Comparison of ENCODE assay signal across 2 cellular contexts in genomic region chr2:237677951-237678481, GRCh38.
TF ChIP-seq lines count a peak whose summit lies in the region.

No MANE protein-coding gene starts in this region.

TF ChIP-seq in K562, 482 proteins besides CTCF, POLR2A, EP300 and RAD21 (continued from another document and continues in another):
- TF ChIP-seq, protein P1, sequence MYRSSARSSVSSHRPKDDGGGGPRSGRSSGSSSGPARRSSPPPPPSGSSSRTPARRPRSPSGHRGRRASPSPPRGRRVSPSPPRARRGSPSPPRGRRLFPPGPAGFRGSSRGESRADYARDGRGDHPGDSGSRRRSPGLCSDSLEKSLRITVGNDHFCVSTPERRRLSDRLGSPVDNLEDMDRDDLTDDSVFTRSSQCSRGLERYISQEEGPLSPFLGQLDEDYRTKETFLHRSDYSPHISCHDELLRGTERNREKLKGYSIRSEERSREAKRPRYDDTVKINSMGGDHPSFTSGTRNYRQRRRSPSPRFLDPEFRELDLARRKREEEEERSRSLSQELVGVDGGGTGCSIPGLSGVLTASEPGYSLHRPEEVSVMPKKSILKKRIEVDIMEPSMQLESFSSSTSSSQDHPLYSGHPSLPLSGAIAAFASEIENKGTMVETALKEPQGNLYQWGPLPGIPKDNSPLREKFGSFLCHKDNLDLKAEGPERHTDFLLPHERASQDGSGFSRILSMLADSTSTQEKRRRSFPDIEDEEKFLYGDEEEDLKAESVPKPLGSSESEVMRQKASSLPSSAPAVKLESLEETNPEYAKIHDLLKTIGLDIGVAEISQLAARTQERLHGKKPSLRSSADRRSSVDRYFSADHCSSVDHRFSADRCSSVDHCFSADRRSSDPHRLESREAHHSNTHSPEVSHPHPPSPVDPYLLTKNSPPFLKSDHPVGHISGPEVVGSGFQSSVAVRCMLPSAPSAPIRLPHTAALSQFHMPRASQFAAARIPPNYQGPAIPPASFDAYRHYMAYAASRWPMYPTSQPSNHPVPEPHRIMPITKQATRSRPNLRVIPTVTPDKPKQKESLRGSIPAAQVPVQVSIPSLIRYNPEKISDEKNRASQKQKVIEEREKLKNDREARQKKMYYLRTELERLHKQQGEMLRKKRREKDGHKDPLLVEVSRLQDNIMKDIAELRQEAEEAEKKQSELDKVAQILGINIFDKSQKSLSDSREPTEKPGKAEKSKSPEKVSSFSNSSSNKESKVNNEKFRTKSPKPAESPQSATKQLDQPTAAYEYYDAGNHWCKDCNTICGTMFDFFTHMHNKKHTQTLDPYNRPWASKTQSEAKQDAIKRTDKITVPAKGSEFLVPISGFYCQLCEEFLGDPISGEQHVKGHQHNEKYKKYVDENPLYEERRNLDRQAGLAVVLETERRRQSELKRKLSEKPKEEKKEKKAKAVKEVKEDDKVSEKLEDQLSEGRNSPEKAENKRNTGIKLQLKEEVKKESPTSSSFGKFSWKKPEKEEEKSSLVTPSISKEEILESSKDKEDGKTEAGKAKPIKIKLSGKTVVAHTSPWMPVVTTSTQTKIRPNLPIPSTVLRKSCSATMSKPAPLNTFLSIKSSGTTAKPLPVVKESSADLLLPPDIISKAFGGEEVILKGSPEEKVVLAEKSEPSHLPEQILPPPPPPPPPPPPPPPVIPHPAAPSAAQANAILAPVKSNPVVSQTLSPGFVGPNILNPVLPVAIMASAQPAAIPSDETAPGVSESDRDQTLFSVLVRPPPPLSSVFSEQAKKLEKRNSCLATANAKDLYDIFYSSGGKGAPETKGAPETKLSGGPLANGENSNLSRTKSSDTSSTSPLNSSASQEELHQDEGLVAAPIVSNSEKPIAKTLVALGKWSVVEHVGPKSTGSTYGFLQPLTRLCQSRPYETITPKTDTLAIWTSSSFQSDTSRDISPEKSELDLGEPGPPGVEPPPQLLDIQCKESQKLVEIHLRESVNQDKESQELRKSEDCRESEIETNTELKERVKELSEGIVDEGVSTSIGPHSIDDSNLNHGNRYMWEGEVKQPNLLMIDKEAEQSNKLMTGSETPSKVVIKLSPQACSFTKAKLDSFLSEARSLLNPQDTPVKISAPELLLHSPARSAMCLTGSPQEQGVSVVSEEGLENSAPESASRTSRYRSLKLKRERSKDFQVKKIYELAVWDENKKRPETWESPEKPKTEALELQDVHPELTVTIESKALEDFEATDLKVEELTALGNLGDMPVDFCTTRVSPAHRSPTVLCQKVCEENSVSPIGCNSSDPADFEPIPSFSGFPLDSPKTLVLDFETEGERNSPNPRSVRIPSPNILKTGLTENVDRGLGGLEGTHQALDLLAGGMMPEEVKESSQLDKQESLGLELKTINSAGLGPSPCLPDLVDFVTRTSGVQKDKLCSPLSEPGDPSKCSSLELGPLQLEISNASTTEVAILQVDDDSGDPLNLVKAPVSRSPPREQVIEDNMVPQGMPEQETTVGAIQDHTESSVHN (IDR thresholded peaks at IDR 0.05; ENCODE audit: borderline replicate concordance in 1 of 2, low read depth in 1 of 2) = peak in 1 of 2 experiments; percentile 68; a peak in 1 of 4 replicates
- no peak for TF ChIP-seq GTF2E2 (tag; IDR thresholded peaks at IDR 0.05)
- no peak for TF ChIP-seq ZNF311 (CRISPR knock-in tag; IDR thresholded peaks at IDR 0.05)
- peak; percentile 78; the same call in 1 of the 2 replicates for TF ChIP-seq SMARCE1 (IDR thresholded peaks at IDR 0.05)
- no peak for TF ChIP-seq ZHX1 (conservative IDR thresholded peaks at IDR 0.05; ENCODE audit: low read length)
- no peak for TF ChIP-seq FOXJ3 (CRISPR knock-in tag; IDR thresholded peaks at IDR 0.05)
- TF ChIP-seq ZFP36 (IDR thresholded peaks at IDR 0.05; ENCODE audit: low read depth, low read length, partially characterized antibody) = no peak
- no peak for TF ChIP-seq EZH2 (IDR thresholded peaks at IDR 0.05; ENCODE audit: borderline replicate concordance, low read depth, low read length)
- no peak for TF ChIP-seq ZNF518B (CRISPR knock-in tag; IDR thresholded peaks at IDR 0.05)

TF ChIP-seq in HepG2, 621 proteins besides CTCF, POLR2A, EP300 and RAD21 (continued from another document):
- TF ChIP-seq, protein P2, sequence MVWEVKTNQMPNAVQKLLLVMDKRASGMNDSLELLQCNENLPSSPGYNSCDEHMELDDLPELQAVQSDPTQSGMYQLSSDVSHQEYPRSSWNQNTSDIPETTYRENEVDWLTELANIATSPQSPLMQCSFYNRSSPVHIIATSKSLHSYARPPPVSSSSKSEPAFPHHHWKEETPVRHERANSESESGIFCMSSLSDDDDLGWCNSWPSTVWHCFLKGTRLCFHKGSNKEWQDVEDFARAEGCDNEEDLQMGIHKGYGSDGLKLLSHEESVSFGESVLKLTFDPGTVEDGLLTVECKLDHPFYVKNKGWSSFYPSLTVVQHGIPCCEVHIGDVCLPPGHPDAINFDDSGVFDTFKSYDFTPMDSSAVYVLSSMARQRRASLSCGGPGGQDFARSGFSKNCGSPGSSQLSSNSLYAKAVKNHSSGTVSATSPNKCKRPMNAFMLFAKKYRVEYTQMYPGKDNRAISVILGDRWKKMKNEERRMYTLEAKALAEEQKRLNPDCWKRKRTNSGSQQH (CRISPR knock-in tag; IDR thresholded peaks at IDR 0.05; ENCODE audit: low read depth) = no peak
- TF ChIP-seq E2F1 (CRISPR knock-in tag; IDR thresholded peaks at IDR 0.05) (no peak), CEBPG (CRISPR knock-in tag; IDR thresholded peaks at IDR 0.05) (peak; percentile 66), POGZ (CRISPR knock-in tag; IDR thresholded peaks at IDR 0.05) (no peak), NR2F2 (IDR thresholded peaks at IDR 0.05; ENCODE audit: borderline replicate concordance, low read depth) (0 out of 2 replicates have a peak, but pooled peaks have one; percentile 24), GATAD2A (CRISPR knock-in tag; IDR thresholded peaks at IDR 0.05) (peak; percentile 58; the same call in 1 of the 2 replicates), JUN (CRISPR knock-in tag; IDR thresholded peaks at IDR 0.05) (0 out of 2 replicates have a peak, but pooled peaks have one; percentile 50), ZNF816 (CRISPR knock-in tag; IDR thresholded peaks at IDR 0.05; ENCODE audit: borderline replicate concordance) (no peak), ZNF496 (CRISPR knock-in tag; IDR thresholded peaks at IDR 0.05; ENCODE audit: insufficient replicate concordance) (no peak), HMG20A (CRISPR knock-in tag; IDR thresholded peaks at IDR 0.05; ENCODE audit: borderline replicate concordance) (peak; percentile 29; the same call in 1 of the 2 replicates)
- TF ChIP-seq, protein P3, sequence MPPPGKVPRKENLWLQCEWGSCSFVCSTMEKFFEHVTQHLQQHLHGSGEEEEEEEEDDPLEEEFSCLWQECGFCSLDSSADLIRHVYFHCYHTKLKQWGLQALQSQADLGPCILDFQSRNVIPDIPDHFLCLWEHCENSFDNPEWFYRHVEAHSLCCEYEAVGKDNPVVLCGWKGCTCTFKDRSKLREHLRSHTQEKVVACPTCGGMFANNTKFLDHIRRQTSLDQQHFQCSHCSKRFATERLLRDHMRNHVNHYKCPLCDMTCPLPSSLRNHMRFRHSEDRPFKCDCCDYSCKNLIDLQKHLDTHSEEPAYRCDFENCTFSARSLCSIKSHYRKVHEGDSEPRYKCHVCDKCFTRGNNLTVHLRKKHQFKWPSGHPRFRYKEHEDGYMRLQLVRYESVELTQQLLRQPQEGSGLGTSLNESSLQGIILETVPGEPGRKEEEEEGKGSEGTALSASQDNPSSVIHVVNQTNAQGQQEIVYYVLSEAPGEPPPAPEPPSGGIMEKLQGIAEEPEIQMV (CRISPR knock-in tag; IDR thresholded peaks at IDR 0.05; ENCODE audit: low read depth) = no peak
- TF ChIP-seq, protein P4, sequence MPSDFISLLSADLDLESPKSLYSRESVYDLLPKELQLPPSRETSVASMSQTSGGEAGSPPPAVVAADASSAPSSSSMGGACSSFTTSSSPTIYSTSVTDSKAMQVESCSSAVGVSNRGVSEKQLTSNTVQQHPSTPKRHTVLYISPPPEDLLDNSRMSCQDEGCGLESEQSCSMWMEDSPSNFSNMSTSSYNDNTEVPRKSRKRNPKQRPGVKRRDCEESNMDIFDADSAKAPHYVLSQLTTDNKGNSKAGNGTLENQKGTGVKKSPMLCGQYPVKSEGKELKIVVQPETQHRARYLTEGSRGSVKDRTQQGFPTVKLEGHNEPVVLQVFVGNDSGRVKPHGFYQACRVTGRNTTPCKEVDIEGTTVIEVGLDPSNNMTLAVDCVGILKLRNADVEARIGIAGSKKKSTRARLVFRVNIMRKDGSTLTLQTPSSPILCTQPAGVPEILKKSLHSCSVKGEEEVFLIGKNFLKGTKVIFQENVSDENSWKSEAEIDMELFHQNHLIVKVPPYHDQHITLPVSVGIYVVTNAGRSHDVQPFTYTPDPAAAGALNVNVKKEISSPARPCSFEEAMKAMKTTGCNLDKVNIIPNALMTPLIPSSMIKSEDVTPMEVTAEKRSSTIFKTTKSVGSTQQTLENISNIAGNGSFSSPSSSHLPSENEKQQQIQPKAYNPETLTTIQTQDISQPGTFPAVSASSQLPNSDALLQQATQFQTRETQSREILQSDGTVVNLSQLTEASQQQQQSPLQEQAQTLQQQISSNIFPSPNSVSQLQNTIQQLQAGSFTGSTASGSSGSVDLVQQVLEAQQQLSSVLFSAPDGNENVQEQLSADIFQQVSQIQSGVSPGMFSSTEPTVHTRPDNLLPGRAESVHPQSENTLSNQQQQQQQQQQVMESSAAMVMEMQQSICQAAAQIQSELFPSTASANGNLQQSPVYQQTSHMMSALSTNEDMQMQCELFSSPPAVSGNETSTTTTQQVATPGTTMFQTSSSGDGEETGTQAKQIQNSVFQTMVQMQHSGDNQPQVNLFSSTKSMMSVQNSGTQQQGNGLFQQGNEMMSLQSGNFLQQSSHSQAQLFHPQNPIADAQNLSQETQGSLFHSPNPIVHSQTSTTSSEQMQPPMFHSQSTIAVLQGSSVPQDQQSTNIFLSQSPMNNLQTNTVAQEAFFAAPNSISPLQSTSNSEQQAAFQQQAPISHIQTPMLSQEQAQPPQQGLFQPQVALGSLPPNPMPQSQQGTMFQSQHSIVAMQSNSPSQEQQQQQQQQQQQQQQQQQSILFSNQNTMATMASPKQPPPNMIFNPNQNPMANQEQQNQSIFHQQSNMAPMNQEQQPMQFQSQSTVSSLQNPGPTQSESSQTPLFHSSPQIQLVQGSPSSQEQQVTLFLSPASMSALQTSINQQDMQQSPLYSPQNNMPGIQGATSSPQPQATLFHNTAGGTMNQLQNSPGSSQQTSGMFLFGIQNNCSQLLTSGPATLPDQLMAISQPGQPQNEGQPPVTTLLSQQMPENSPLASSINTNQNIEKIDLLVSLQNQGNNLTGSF (CRISPR knock-in tag; IDR thresholded peaks at IDR 0.05) = no peak
- TF ChIP-seq, protein P5, sequence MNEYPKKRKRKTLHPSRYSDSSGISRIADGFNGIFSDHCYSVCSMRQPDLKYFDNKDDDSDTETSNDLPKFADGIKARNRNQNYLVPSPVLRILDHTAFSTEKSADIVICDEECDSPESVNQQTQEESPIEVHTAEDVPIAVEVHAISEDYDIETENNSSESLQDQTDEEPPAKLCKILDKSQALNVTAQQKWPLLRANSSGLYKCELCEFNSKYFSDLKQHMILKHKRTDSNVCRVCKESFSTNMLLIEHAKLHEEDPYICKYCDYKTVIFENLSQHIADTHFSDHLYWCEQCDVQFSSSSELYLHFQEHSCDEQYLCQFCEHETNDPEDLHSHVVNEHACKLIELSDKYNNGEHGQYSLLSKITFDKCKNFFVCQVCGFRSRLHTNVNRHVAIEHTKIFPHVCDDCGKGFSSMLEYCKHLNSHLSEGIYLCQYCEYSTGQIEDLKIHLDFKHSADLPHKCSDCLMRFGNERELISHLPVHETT (CRISPR knock-in tag; conservative IDR thresholded peaks at IDR 0.05) = no peak
TF ChIP-seq in HepG2: peak in this region for 37.
